In the genomic region with DNA sequence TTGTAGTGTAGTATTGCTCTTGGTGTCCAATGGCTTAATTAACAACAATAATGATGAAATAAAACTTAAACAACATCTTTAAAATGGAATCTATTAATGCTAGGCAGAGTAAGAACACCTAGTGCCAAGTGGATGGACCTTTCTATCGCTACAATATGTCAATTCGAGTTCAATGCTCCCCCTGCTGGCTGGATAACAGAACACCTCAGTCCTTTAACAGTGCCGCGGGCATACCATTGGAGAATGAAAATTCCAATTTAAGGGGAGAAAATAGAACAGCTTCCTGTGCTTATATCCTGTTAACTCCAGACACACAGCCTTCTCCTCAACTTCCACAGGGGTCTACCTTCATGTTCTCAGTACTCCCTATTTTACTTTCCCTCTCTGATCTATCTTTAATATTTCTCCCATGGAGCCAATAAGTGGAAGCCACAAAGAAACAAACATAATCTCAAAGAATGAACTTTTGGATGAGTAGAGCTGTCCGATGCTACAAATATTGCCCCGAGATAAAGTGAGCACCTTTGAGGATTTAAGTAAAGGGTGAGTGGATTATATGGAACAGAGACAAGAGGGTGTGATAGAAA, we compare ENCODE assay signal across 8 cellular contexts. TPM values are rescaled to one million over a fixed set of nuclear protein-coding genes. Genes with fewer than 3 reads are reported as not detected.
A peak's percentile ranks its signal among the peaks of the same experiment; 100 is the strongest.
DNase-seq lines count a peak whose midpoint lies in the region; ATAC-seq and TF ChIP-seq lines count a peak whose summit lies in the region.

No MANE protein-coding gene starts in this region.

- no peaks in the 10 kb centered on the region for H3K79me2 ChIP-seq in osteoblast (ENCODE audit: insufficient read depth, low read length)

- peak overlapping the region; percentile 69 for H2AFZ ChIP-seq in osteoblast (ENCODE audit: low read length)

- H3K36me3 Mint-ChIP-seq in activated T-cell treated with anti-CD3 and anti-CD28 coated beads, Interleukin-2, amount 50 U/mL, for 4 hours (ENCODE audit: insufficient read depth): no peaks in the 10 kb centered on the region

- no peak overlapping the region for H3K27ac ChIP-seq in osteoblast (ENCODE audit: low read depth, low read length)
- no peak overlapping the region for H3K27ac ChIP-seq in aorta (ENCODE audit: low read depth in 1 of 2, low read length in 2 of 2)

- H3K9me3 ChIP-seq in osteoblast (ENCODE audit: low read depth, low read length) (no peaks in the 10 kb centered on the region), aorta (ENCODE audit: control insufficient read depth, low read length) (no peaks in the 10 kb centered on the region)

- no peak overlapping the region for H3K4me3 ChIP-seq in fibroblast of villous mesenchyme (ENCODE audit: low read depth, low read length)
- no peak overlapping the region for H3K4me3 ChIP-seq in osteoblast (ENCODE audit: insufficient read depth, low read length)
- no peak overlapping the region for H3K4me3 ChIP-seq in aorta (ENCODE audit: low read length in 2 of 2)

- peak; percentile 97 for ATAC-seq in GM21367 (IDR thresholded peaks at IDR 0.05; ENCODE audit: unreplicated experiment)
- ATAC-seq in activated T-cell treated with anti-CD3 and anti-CD28 coated beads, Interleukin-2, amount 50 U/mL, for 4 hours: peak; percentile 62 to 67
- ATAC-seq in aorta (ENCODE audit: low FRiP score): peak; percentile 84

- H3K27me3 Mint-ChIP-seq in activated T-cell treated with anti-CD3 and anti-CD28 coated beads, Interleukin-2, amount 50 U/mL, for 4 hours (ENCODE audit: low read depth): peaks cover 12% of the 10 kb centered on the region

- no peak overlapping the region for H3K4me3 Mint-ChIP-seq in activated T-cell treated with anti-CD3 and anti-CD28 coated beads, Interleukin-2, amount 50 U/mL, for 4 hours

- no peaks in the 10 kb centered on the region for H3K9me3 Mint-ChIP-seq in activated T-cell treated with anti-CD3 and anti-CD28 coated beads, Interleukin-2, amount 50 U/mL, for 4 hours

- peak; percentile 92 for DNase-seq in DMS53 (lab: John Stamatoyannopoulos, UW)
- peak; percentile 59 for DNase-seq in HK-2 (ENCODE audit: unreplicated experiment)
- peak; percentile 42 for DNase-seq in OCI-M2 (lab: John Stamatoyannopoulos, UW; ENCODE audit: unreplicated experiment)
- peak; percentile 35 for DNase-seq in activated T-cell treated with anti-CD3 and anti-CD28 coated beads, Interleukin-2, amount 50 U/mL, for 4 hours
- peak; percentile 76 for DNase-seq in fibroblast of villous mesenchyme (ENCODE audit: low read depth)
- DNase-seq in osteoblast (ENCODE audit: insufficient read length, low spot score, missing footprints): peak; percentile 73
- peak in 1 of 2 donors; percentile 68 for DNase-seq in aorta

- TF ChIP-seq CTCF in fibroblast of villous mesenchyme (IDR thresholded peaks at IDR 0.05; ENCODE audit: insufficient read depth, low read depth, low read length) (peak; percentile 82), osteoblast (IDR thresholded peaks at IDR 0.05; ENCODE audit: extremely low read depth, low read depth, low read length) (peak; percentile 91)

- H3K4me1 ChIP-seq in osteoblast (ENCODE audit: insufficient read depth, low read length) (peaks cover 18% of the 10 kb centered on the region), aorta (ENCODE audit: control insufficient read depth in 1 of 2, insufficient read depth in 2 of 2, low read length in 2 of 2) (no peaks in the 10 kb centered on the region)

- intact Hi-C loops in aorta (cut with DNase I): loop anchor here (1.0 to 2.0 kb wide), 2 partner anchors 147 kb away; no protein-coding TSS in a partner anchor

- H3K4me1 Mint-ChIP-seq in activated T-cell treated with anti-CD3 and anti-CD28 coated beads, Interleukin-2, amount 50 U/mL, for 4 hours (ENCODE audit: low read depth): no peaks in the 10 kb centered on the region

- H3K27me3 ChIP-seq in osteoblast (ENCODE audit: insufficient read depth, low read length): no peaks in the 10 kb centered on the region
- H3K27me3 ChIP-seq in aorta (ENCODE audit: control insufficient read depth in 1 of 2, insufficient read depth in 2 of 2, low read length in 1 of 2): no peaks in the 10 kb centered on the region

- H3K4me2 ChIP-seq in osteoblast (ENCODE audit: insufficient read depth, low read length): peak overlapping the region; percentile 52

- H3K36me3 ChIP-seq in osteoblast (ENCODE audit: insufficient read depth, low read length): no peaks in the 10 kb centered on the region
- no peaks in the 10 kb centered on the region for H3K36me3 ChIP-seq in aorta (ENCODE audit: control insufficient read depth in 1 of 2, insufficient read depth in 2 of 2, low read length in 1 of 2)

- 15 to 17% methylated on average over 6 of the region's 6 CpGs for WGBS in aorta, 2 donors

- no peaks in the 10 kb centered on the region for H4K20me1 ChIP-seq in osteoblast (ENCODE audit: insufficient read depth, low read length)

RNA-seq across cellular contexts. Expression of a gene that starts 41.4 kb away (rescaled TPM):
- 1 to 10 TPM; 1.4 to 1.9 (median 1.6) TPM for total RNA-seq in activated T-cell treated with anti-CD3 and anti-CD28 coated beads, Interleukin-2, amount 50 U/mL, for 4 hours
- total RNA-seq in fibroblast of villous mesenchyme: 2,828 and 5,152 TPM in 2 replicates
- 8,305 and 11,912 TPM in 2 replicates for total RNA-seq in osteoblast
- total RNA-seq in aorta: 1,000 to 10,000 TPM in 1 of 2 donors, 100 to 1,000 TPM in 1; 844 to 1,770 TPM
- 1,000 to 10,000 TPM in 1 of 2 donors, 100 to 1,000 TPM in 1; 282 to 1,047 TPM for polyA plus RNA-seq in aorta

Comparison
In these comparisons a context has a peak if more than half of its experiments do, and no peak if none do; other contexts are left out.
1. RNA of a gene that starts 41.4 kb away (total RNA-seq): 8,305 to 11,912 TPM in osteoblast, 2,828 to 5,152 TPM in fibroblast of villous mesenchyme and 844 to 1,770 TPM in aorta; 1.4 to 1.9 TPM in activated T-cell treated with anti-CD3 and anti-CD28 coated beads, Interleukin-2, amount 50 U/mL, for 4 hours; every median in the first group is over 100 times any median in the second.
2. Peak in every context shown above with its lines, with median percentiles within 50 percentile points of each other: ATAC-seq.